In genomic region chrX:387729-388128, GRCh38 we compare ENCODE assay signal across 8 cellular contexts. TPM values are rescaled to one million over a fixed set of nuclear protein-coding genes. Genes with fewer than 3 reads are reported as not detected.
A peak's percentile ranks its signal among the peaks of the same experiment; 100 is the strongest.
DNase-seq lines count a peak whose midpoint lies in the region; ATAC-seq and TF ChIP-seq lines count a peak whose summit lies in the region.

No MANE protein-coding gene starts in this region.

- CTCF ChIA-PET in naive thymus-derived CD4-positive, alpha-beta T cell (lab: Charles Lee): no interaction called here

- H3K9me3 ChIP-seq in naive thymus-derived CD4-positive, alpha-beta T cell (ENCODE audit: control insufficient read depth in 2 of 3, low read length in 3 of 3): no peaks in the 10 kb centered on the region

- intact Hi-C loops in dendritic cell treated with granulocyte-macrophage colony-stimulating factor and Interleukin-4, amounts not matched to agents 40 ng/mL and 50 ng/mL, for 4 days (cut with micrococcal nuclease): loop anchor here (1.0 to 5.0 kb wide), 2 partner anchors 69 to 110 kb away; partner anchors contain the start of gene GTPBP6
- intact Hi-C loops in naive thymus-derived CD4-positive, alpha-beta T cell (cut with micrococcal nuclease): loop anchor here (1.0 to 5.0 kb wide), 11 partner anchors 13 to 1275 kb away; partner anchors contain the start of genes GTPBP6 (in 2 of the 2) and ASMTL (in 1 of the 2)

- H3K27ac Mint-ChIP-seq in dendritic cell treated with granulocyte-macrophage colony-stimulating factor and Interleukin-4, amounts not matched to agents 40 ng/mL and 50 ng/mL, for 4 days: peak overlapping the region; percentile 99
- peak overlapping the region; percentile 96 to 99 (median 99) for H3K27ac Mint-ChIP-seq in naive thymus-derived CD4-positive, alpha-beta T cell

- H3K27ac ChIP-seq in naive thymus-derived CD4-positive, alpha-beta T cell (ENCODE audit: low read depth, low read length): peak overlapping the region; percentile 100

- no peaks in the 10 kb centered on the region for H3K9me3 Mint-ChIP-seq in dendritic cell treated with granulocyte-macrophage colony-stimulating factor and Interleukin-4, amounts not matched to agents 40 ng/mL and 50 ng/mL, for 4 days
- H3K9me3 Mint-ChIP-seq in naive thymus-derived CD4-positive, alpha-beta T cell: peaks cover 0 to 7% (median 0%) of the 10 kb centered on the region in 11 donors

- POLR2A ChIA-PET in naive thymus-derived CD4-positive, alpha-beta T cell (lab: Charles Lee): no interaction called here

- H3K4me1 Mint-ChIP-seq in dendritic cell treated with granulocyte-macrophage colony-stimulating factor and Interleukin-4, amounts not matched to agents 40 ng/mL and 50 ng/mL, for 4 days (ENCODE audit: low read depth): no peaks in the 10 kb centered on the region
- H3K4me1 Mint-ChIP-seq in naive thymus-derived CD4-positive, alpha-beta T cell: peaks cover 0 to 15% (median 9%) of the 10 kb centered on the region in 7 donors

- ATAC-seq in naive thymus-derived CD4-positive, alpha-beta T cell: no peak
- ATAC-seq in GM18511 (IDR thresholded peaks at IDR 0.05; ENCODE audit: unreplicated experiment) (no peak), HG02798 (IDR thresholded peaks at IDR 0.05; ENCODE audit: poor library complexity, unreplicated experiment) (no peak)

- no peak for DNase-seq in AG09309 (ENCODE audit: low read depth)
- DNase-seq in LNCaP clone FGC (ENCODE audit: low read depth): no peak
- no peak for DNase-seq in naive thymus-derived CD4-positive, alpha-beta T cell
- DNase-seq in DMS153 (lab: John Stamatoyannopoulos, UW): no peak
- DNase-seq in DMS53 treated with DMSO at 0.1 percent for 48 hours (lab: John Stamatoyannopoulos, UW; ENCODE audit: unreplicated experiment): no peak

- H3K36me3 ChIP-seq in naive thymus-derived CD4-positive, alpha-beta T cell (ENCODE audit: control insufficient read depth in 2 of 3, insufficient read depth in 3 of 3, low read length in 3 of 3): peaks cover 0 to 3% (median 0%) of the 10 kb centered on the region in 3 experiments

- H3K4me3 ChIP-seq in AG09309 (ENCODE audit: control insufficient read depth, low read depth, low read length): peak overlapping the region; percentile 34; the same call in 1 of the 2 replicates
- peak overlapping the region; percentile 83 for H3K4me3 ChIP-seq in LNCaP clone FGC (ENCODE audit: low read depth, low read length)
- H3K4me3 ChIP-seq in naive thymus-derived CD4-positive, alpha-beta T cell (ENCODE audit: low read length): peak overlapping the region; percentile 99

- H3K27me3 Mint-ChIP-seq in dendritic cell treated with granulocyte-macrophage colony-stimulating factor and Interleukin-4, amounts not matched to agents 40 ng/mL and 50 ng/mL, for 4 days: no peaks in the 10 kb centered on the region
- peaks cover 0 to 5% (median 0%) of the 10 kb centered on the region in 5 donors for H3K27me3 Mint-ChIP-seq in naive thymus-derived CD4-positive, alpha-beta T cell

- no peak for TF ChIP-seq CTCF in AG09309 (IDR thresholded peaks at IDR 0.05; ENCODE audit: control insufficient read depth, insufficient read depth, low read depth, low read length, missing control alignments)
- TF ChIP-seq CTCF in LNCaP clone FGC (IDR thresholded peaks at IDR 0.05; ENCODE audit: control insufficient read depth, extremely low read depth, insufficient read depth): no peak

- no peaks in the 10 kb centered on the region for H3K27me3 ChIP-seq in naive thymus-derived CD4-positive, alpha-beta T cell (ENCODE audit: control insufficient read depth in 2 of 2, insufficient read depth in 2 of 2, low read length in 2 of 2)

- H3K4me3 Mint-ChIP-seq in dendritic cell treated with granulocyte-macrophage colony-stimulating factor and Interleukin-4, amounts not matched to agents 40 ng/mL and 50 ng/mL, for 4 days: peak overlapping the region; percentile 96
- peak overlapping the region; percentile 84 to 96 (median 93) for H3K4me3 Mint-ChIP-seq in naive thymus-derived CD4-positive, alpha-beta T cell

- H3K4me1 ChIP-seq in naive thymus-derived CD4-positive, alpha-beta T cell (ENCODE audit: control insufficient read depth in 2 of 2, insufficient read depth in 2 of 2, low read length in 2 of 2): peaks cover 4 to 5% of the 10 kb centered on the region in 2 donors

- peaks cover 6% of the 10 kb centered on the region for H3K36me3 Mint-ChIP-seq in dendritic cell treated with granulocyte-macrophage colony-stimulating factor and Interleukin-4, amounts not matched to agents 40 ng/mL and 50 ng/mL, for 4 days (ENCODE audit: low read depth)
- peaks cover 0 to 13% (median 2%) of the 10 kb centered on the region in 5 donors for H3K36me3 Mint-ChIP-seq in naive thymus-derived CD4-positive, alpha-beta T cell

RNA-seq across cellular contexts. Expression of gene PPP2R3B, which starts 1.0 kb away (rescaled TPM):
- 10 to 100 TPM; 24.9 to 53.5 (median 32.5) TPM for total RNA-seq in naive thymus-derived CD4-positive, alpha-beta T cell
- polyA plus RNA-seq in naive thymus-derived CD4-positive, alpha-beta T cell: 10 to 100 TPM in 1 of 2 donors, 1 to 10 TPM in 1; 7.3 to 13.8 TPM

Comparison
In these comparisons a context has a peak if more than half of its experiments do, and no peak if none do; other contexts are left out.
1. H3K4me3 ChIP-seq: peak in every context shown above with its lines; median percentile 99 in naive thymus-derived CD4-positive, alpha-beta T cell; 83 in LNCaP clone FGC; 34 in AG09309.